ENCODE assay signal across 19 cellular contexts in the genomic region with DNA sequence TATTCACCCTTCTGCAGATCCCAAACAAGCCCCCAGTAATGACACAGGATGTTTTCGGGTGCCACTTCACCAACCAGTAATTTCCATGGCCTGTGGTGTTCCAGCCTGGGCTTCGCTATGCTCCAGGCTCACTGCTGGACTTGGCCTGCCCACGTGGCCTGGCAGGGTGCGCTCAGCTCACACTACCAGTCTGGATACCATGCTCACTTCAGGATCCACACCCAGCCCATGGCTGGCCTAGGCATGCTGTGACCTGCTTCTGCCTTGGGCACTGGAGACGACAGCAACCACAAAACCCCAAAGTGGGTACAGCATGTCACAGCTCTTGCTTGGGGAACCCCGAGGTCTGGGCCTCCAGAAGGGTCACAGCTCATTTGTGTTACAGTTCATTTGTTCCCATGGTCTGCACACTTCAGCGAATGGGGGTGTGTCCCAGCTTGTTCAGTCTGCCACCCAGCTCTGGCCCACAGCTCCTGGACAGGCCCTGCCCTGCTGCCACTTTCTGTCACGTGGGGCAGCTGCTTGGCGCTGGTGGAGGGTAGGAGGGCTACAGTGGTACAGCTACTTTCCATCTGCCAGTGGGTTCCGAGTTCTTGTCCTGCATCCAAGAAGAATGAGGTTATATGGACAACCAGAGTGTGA.
DNase-seq lines count a peak whose midpoint lies in the region; ATAC-seq, FAIRE-seq and TF ChIP-seq lines count a peak whose summit lies in the region.
"Had no signal": no experiment of that assay in that cellular context is flagged by ENCODE, and none has a peak within 500 bp of the region (broad histone marks: within the 10 kb centered on the region; RNA-seq: fewer than 3 reads in every experiment).

No MANE protein-coding gene starts in this region.

- no peak overlapping the region for H3K27ac Mint-ChIP-seq in stimulated activated memory B cell treated with anti-CD40 and anti-IgM and Interleukin-4, amounts not matched to agents 10 μg/mL and 1 μg/mL and 100 μg/mL, for 72 hours
- H3K27ac Mint-ChIP-seq: CD14-positive monocyte; CD8-positive, alpha-beta T cell; GM23338 had no signal

- no peaks in the 10 kb centered on the region for H3K36me3 Mint-ChIP-seq in stimulated activated memory B cell treated with anti-CD40 and anti-IgM and Interleukin-4, amounts not matched to agents 10 μg/mL and 1 μg/mL and 100 μg/mL, for 72 hours
- H3K36me3 Mint-ChIP-seq: CD14-positive monocyte; CD8-positive, alpha-beta T cell had no signal

- TF ChIP-seq CTCF in epithelial cell of esophagus (IDR thresholded peaks at IDR 0.05; ENCODE audit: insufficient read depth, low read depth, low read length, missing control alignments) (no peak), kidney (IDR thresholded peaks at IDR 0.05; ENCODE audit: borderline replicate concordance, extremely low read depth, insufficient read depth) (no peak), prostate gland (IDR thresholded peaks at IDR 0.05) (no peak)

- no peaks in the 10 kb centered on the region for H3K27me3 Mint-ChIP-seq in stimulated activated memory B cell treated with anti-CD40 and anti-IgM and Interleukin-4, amounts not matched to agents 10 μg/mL and 1 μg/mL and 100 μg/mL, for 72 hours

- H3K4me1 ChIP-seq in kidney (ENCODE audit: control insufficient read depth in 1 of 2, insufficient read depth in 1 of 2, low read depth in 1 of 2, low read length in 2 of 2) (no peaks in the 10 kb centered on the region), prostate gland (replicated peaks) (no peaks in the 10 kb centered on the region)

- ATAC-seq in stimulated activated memory B cell treated with anti-CD40 and anti-IgM and Interleukin-4, amounts not matched to agents 10 μg/mL and 1 μg/mL and 100 μg/mL, for 72 hours = peak; percentile 31
- no peak for ATAC-seq in GM18861 (IDR thresholded peaks at IDR 0.05; ENCODE audit: unreplicated experiment)
- ATAC-seq: CD8-positive, alpha-beta T cell; GM23338 had no signal

- no peak overlapping the region for H3K27ac ChIP-seq in kidney (ENCODE audit: low read depth in 2 of 2, low read length in 2 of 2)
- H3K27ac ChIP-seq in prostate gland = no peak overlapping the region
- H3K27ac ChIP-seq: 22Rv1, HL-60 had no signal

- H3K36me3 ChIP-seq in kidney (ENCODE audit: control insufficient read depth in 1 of 2, insufficient read depth in 2 of 2, low read length in 2 of 2) = no peaks in the 10 kb centered on the region
- no peaks in the 10 kb centered on the region for H3K36me3 ChIP-seq in prostate gland

- H3K4me3 ChIP-seq in epithelial cell of esophagus (ENCODE audit: low read length) (no peak overlapping the region), kidney (ENCODE audit: low read length in 2 of 2) (no peak overlapping the region), prostate gland (no peak overlapping the region)
- H3K4me3 ChIP-seq: GM23338 had no signal

- no peak overlapping the region for H3K9ac ChIP-seq in kidney (ENCODE audit: low read length in 2 of 2)

- FAIRE-seq in kidney (lab: Jason Lieb, UNC) = no peak
- FAIRE-seq: D721Med had no signal

- H3K27me3 ChIP-seq in prostate gland (replicated peaks; ENCODE audit: insufficient read depth) = no peaks in the 10 kb centered on the region

- H3K4me3 Mint-ChIP-seq in stimulated activated memory B cell treated with anti-CD40 and anti-IgM and Interleukin-4, amounts not matched to agents 10 μg/mL and 1 μg/mL and 100 μg/mL, for 72 hours = no peak overlapping the region
- H3K4me3 Mint-ChIP-seq: CD14-positive monocyte; CD8-positive, alpha-beta T cell; GM23338 had no signal

- 96% methylated on average over 9 of the region's 10 CpGs for WGBS in prostate gland

- H3K4me1 Mint-ChIP-seq in stimulated activated memory B cell treated with anti-CD40 and anti-IgM and Interleukin-4, amounts not matched to agents 10 μg/mL and 1 μg/mL and 100 μg/mL, for 72 hours = no peaks in the 10 kb centered on the region
- H3K4me1 Mint-ChIP-seq: CD14-positive monocyte, GM23338 had no signal

- no peak for TF ChIP-seq POLR2A in prostate gland (IDR thresholded peaks at IDR 0.05)

- peaks cover 10% of the 10 kb centered on the region for H3K9me3 Mint-ChIP-seq in stimulated activated memory B cell treated with anti-CD40 and anti-IgM and Interleukin-4, amounts not matched to agents 10 μg/mL and 1 μg/mL and 100 μg/mL, for 72 hours

- intact Hi-C loops in kidney (cut with DNase I) = no loop called here
- intact Hi-C loops in prostate gland (cut with DNase I) = no loop called here

- H3K9me3 ChIP-seq in kidney (ENCODE audit: control insufficient read depth in 1 of 2, low read length in 2 of 2) (peaks cover 0 to 11% of the 10 kb centered on the region in 2 donors), prostate gland (no peaks in the 10 kb centered on the region)

- peak; percentile 22 for DNase-seq in NK-92 treated with Interleukin-12 subunit alpha and Interleukin-12 subunit beta, amount 100 ng/mL, for 24 hours (lab: John Stamatoyannopoulos, UW)
- DNase-seq in NK-92 (lab: John Stamatoyannopoulos, UW; ENCODE audit: unreplicated experiment) (no peak), epithelial cell of esophagus (ENCODE audit: low read depth) (peak; percentile 92), kidney (peak; percentile 43), prostate gland (ENCODE audit: low spot score) (no peak), DMS53 treated with DMSO at 0.1 percent for 48 hours (lab: John Stamatoyannopoulos, UW; ENCODE audit: unreplicated experiment) (no peak)
- DNase-seq: CD8-positive, alpha-beta T cell; COR-L47; DMS153; DND-41; GF-D8; H7 had no signal

Comparison
In these comparisons a context has a peak if more than half of its experiments do, and no peak if none do; other contexts are left out.
1. DNase-seq: peak in NK-92 treated with Interleukin-12 subunit alpha and Interleukin-12 subunit beta, amount 100 ng/mL, for 24 hours (single experiment), epithelial cell of esophagus (single experiment) and kidney (single experiment); none in NK-92 (single experiment), prostate gland (single experiment) and DMS53 treated with DMSO at 0.1 percent for 48 hours (single experiment).